In genomic region chr10:51699475-51700227, GRCh38 we compare ENCODE assay signal across 1 cellular context.
A peak's percentile ranks its signal among the peaks of the same experiment; 100 is the strongest.
TF ChIP-seq lines count a peak whose summit lies in the region.

Gene CSTF2T (minus strand): TSS chr10:51699595. CDS start chr10:51699549, 46 bp downstream.

TF ChIP-seq in K562, 482 proteins besides CTCF, POLR2A, EP300 and RAD21 (continued from another document and continues in another):
- peak; percentile 93; the same call in 1 of the 2 replicates for TF ChIP-seq RERE (CRISPR knock-in tag; IDR thresholded peaks at IDR 0.05; ENCODE audit: borderline replicate concordance)
- TF ChIP-seq ZNF23 (CRISPR knock-in tag; IDR thresholded peaks at IDR 0.05): no peak
- TF ChIP-seq THAP7 (CRISPR knock-in tag; IDR thresholded peaks at IDR 0.05): 0 out of 2 replicates have a peak, but pooled peaks have one; percentile 31
- peak; percentile 93 for TF ChIP-seq ETV1 (tag; conservative IDR thresholded peaks at IDR 0.05; ENCODE audit: low read depth)
- no peak for TF ChIP-seq SRSF7 (optimal IDR thresholded peaks at IDR 0.05; ENCODE audit: low read depth, low read length)
- TF ChIP-seq CREM (IDR thresholded peaks at IDR 0.05; ENCODE audit: low read depth): peak; percentile 94
- peak; percentile 74; the same call in 1 of the 2 replicates for TF ChIP-seq ESRRA (IDR thresholded peaks at IDR 0.05; ENCODE audit: borderline replicate concordance, low read depth)
- peak; percentile 88 for TF ChIP-seq MYC (IDR thresholded peaks at IDR 0.05; ENCODE audit: low read depth, low read length)
- peak; percentile 18; the same call in 1 of the 2 replicates for TF ChIP-seq MYC (CRISPR knock-in tag; IDR thresholded peaks at IDR 0.05; ENCODE audit: borderline replicate concordance, low read depth)
- 0 out of 2 replicates have a peak, but pooled peaks have one; percentile 48 for TF ChIP-seq GTF2A2 (tag; IDR thresholded peaks at IDR 0.05)
- no peak for TF ChIP-seq PCBP1 (IDR thresholded peaks at IDR 0.05; ENCODE audit: low read depth, low read length, poor library complexity, severe bottlenecking)
- 0 out of 2 replicates have a peak, but pooled peaks have one; percentile 12 for TF ChIP-seq IFI16 (CRISPR knock-in tag; IDR thresholded peaks at IDR 0.05)
- TF ChIP-seq TARDBP (IDR thresholded peaks at IDR 0.05): peak; percentile 16; the same call in 1 of the 2 replicates
- TF ChIP-seq POLR2AphosphoS2 (IDR thresholded peaks at IDR 0.05; ENCODE audit: low read length): peak; percentile 48; the same call in 1 of the 2 replicates
- 0 out of 2 replicates have a peak, but pooled peaks have one; percentile 19 for TF ChIP-seq SREBF1 (IDR thresholded peaks at IDR 0.05; ENCODE audit: borderline replicate concordance, low read depth, low read length)
- peak; percentile 71 for TF ChIP-seq RBFOX2 (IDR thresholded peaks at IDR 0.05; ENCODE audit: low read depth, low read length)
- TF ChIP-seq ILF3 (IDR thresholded peaks at IDR 0.05; ENCODE audit: borderline replicate concordance): no peak; the same call in 1 of the 2 replicates
- TF ChIP-seq POLR2B (IDR thresholded peaks at IDR 0.05; ENCODE audit: low read depth, partially characterized antibody): peak; percentile 82
- TF ChIP-seq MAX (CRISPR knock-in tag; IDR thresholded peaks at IDR 0.05): peak; percentile 92
- TF ChIP-seq FOSL1 (tag; conservative IDR thresholded peaks at IDR 0.05): no peak; the same call in 1 of the 2 replicates
- peak; percentile 5; the same call in 1 of the 2 replicates for TF ChIP-seq CGGBP1 (CRISPR knock-in tag; IDR thresholded peaks at IDR 0.05)
- no peak for TF ChIP-seq RUNX1 (IDR thresholded peaks at IDR 0.05; ENCODE audit: low read depth)
- 0 out of 2 replicates have a peak, but pooled peaks have one; percentile 43 for TF ChIP-seq ZBTB49 (CRISPR knock-in tag; IDR thresholded peaks at IDR 0.05; ENCODE audit: borderline replicate concordance)
- peak; percentile 56; the same call in 1 of the 2 replicates for TF ChIP-seq TFAP4 (CRISPR knock-in tag; IDR thresholded peaks at IDR 0.05; ENCODE audit: borderline replicate concordance)
- no peak for TF ChIP-seq KLF16 (IDR thresholded peaks at IDR 0.05)
- TF ChIP-seq BCL6 (CRISPR knock-in tag; IDR thresholded peaks at IDR 0.05): peak; percentile 19; the same call in 1 of the 2 replicates
- peak; percentile 85 for TF ChIP-seq PKNOX1 (IDR thresholded peaks at IDR 0.05)
- peak; percentile 98 for TF ChIP-seq MGA (IDR thresholded peaks at IDR 0.05)
- TF ChIP-seq RHOXF2B (CRISPR knock-in tag; conservative IDR thresholded peaks at IDR 0.05): no peak
- peak; percentile 80 for TF ChIP-seq HDAC8 (tag; IDR thresholded peaks at IDR 0.05)
- no peak for TF ChIP-seq STAG1 (CRISPR knock-in tag; IDR thresholded peaks at IDR 0.05; ENCODE audit: borderline replicate concordance)
- TF ChIP-seq NFIX (CRISPR knock-in tag; IDR thresholded peaks at IDR 0.05; ENCODE audit: low read depth): no peak
- peak in 1 of 2 experiments; percentile 74; a peak in 1 of 4 replicates for TF ChIP-seq SIN3A (IDR thresholded peaks at IDR 0.05; ENCODE audit: borderline replicate concordance in 2 of 2, control insufficient read depth in 1 of 2, low read depth in 2 of 2, low read length in 2 of 2)
